1 cellular context compared by ENCODE assay signal in genomic region chr12:53727310-53728041, GRCh38.
TF ChIP-seq lines count a peak whose summit lies in the region.

Gene CALCOCO1 (minus strand): TSS chr12:53727452. CDS start chr12:53725242, 2,210 bp downstream.

TF ChIP-seq in HCT116, 20 proteins besides CTCF, POLR2A, EP300 and RAD21 (continued from another document):
- TF ChIP-seq ATF3 (IDR thresholded peaks at IDR 0.05): no peak
- peak; percentile 59; the same call in 1 of the 2 replicates for TF ChIP-seq MAX (IDR thresholded peaks at IDR 0.05)
- TF ChIP-seq ELF1 (IDR thresholded peaks at IDR 0.05; ENCODE audit: borderline replicate concordance, low read depth): peak; percentile 19; the same call in 1 of the 2 replicates
- no peak for TF ChIP-seq EZH2phosphoT487 (IDR thresholded peaks at IDR 0.05; ENCODE audit: borderline replicate concordance)
- TF ChIP-seq REST (IDR thresholded peaks at IDR 0.05; ENCODE audit: low read depth): no peak
- TF ChIP-seq TCF7L2 (IDR thresholded peaks at IDR 0.05; ENCODE audit: borderline replicate concordance, extremely low read depth, insufficient read depth, insufficient read length): peak; percentile 52
- TF ChIP-seq POLR2AphosphoS5 (IDR thresholded peaks at IDR 0.05; ENCODE audit: low read depth, low read length): peak; percentile 72
- TF ChIP-seq YY1 (IDR thresholded peaks at IDR 0.05; ENCODE audit: extremely low read depth, insufficient replicate concordance, low read depth, low read length): peak; percentile 68
- TF ChIP-seq SRF (IDR thresholded peaks at IDR 0.05; ENCODE audit: low read depth): peak; percentile 47; the same call in 1 of the 2 replicates
- TF ChIP-seq ZFX (IDR thresholded peaks at IDR 0.05): no peak
- TF ChIP-seq SIN3A (IDR thresholded peaks at IDR 0.05; ENCODE audit: low read depth): peak; percentile 56; the same call in 1 of the 2 replicates
- TF ChIP-seq CEBPB (IDR thresholded peaks at IDR 0.05; ENCODE audit: low read depth): no peak
- TF ChIP-seq SP1 (IDR thresholded peaks at IDR 0.05; ENCODE audit: low read depth): peak; percentile 99
TF ChIP-seq in HCT116: peak in this region for 9.
